Comparison of ENCODE assay signal across 9 cellular contexts in the genomic region with DNA sequence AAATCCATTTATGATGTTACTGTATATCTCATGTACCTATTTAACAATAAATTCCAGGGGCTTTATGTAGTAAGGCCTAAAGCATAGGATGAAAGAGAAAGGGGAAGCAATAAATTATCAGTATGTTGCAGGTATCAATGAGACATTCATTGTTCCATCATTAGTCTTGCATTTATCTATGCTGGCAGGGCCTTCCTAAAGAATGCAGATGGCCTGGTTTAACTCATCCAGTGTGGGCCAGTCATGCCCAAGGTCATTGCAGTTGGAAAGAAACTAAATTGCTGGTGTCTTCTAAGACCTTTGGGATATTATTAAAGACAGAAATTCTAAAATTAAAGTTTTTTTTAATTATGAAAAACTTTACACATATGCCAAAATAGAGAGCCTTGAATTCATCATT.
"Had no signal": no experiment of that assay in that cellular context is flagged by ENCODE, and none has a peak within 500 bp of the region (broad histone marks: within the 10 kb centered on the region; RNA-seq: fewer than 3 reads in every experiment).

No MANE protein-coding gene starts in this region.

- H3K27ac ChIP-seq: GM23248 had no signal

- H3K27ac Mint-ChIP-seq: GM23338, H9, HFFc6 had no signal

- DNase-seq: GM23248, GOT3, H7, H9, HCEC 1CT, HFFc6 had no signal

- H3K9ac ChIP-seq: GM23248 had no signal

- H3K4me1 Mint-ChIP-seq: H9 had no signal

- H3K9me3 Mint-ChIP-seq: GM23338, H9, HFFc6 had no signal

- H3K36me3 ChIP-seq: HAP-1 had no signal

- H3K9me3 ChIP-seq: HAP-1 had no signal

- H2AFZ ChIP-seq: GM23248, GM23338 had no signal

- H3K4me2 ChIP-seq: GM23338 had no signal

- H3K4me3 ChIP-seq: GM23248, GM23338, HAP-1 had no signal

- H3K4me3 Mint-ChIP-seq: GM23338, H9, HFFc6 had no signal

- H3K4me1 ChIP-seq: HAP-1 had no signal

- ATAC-seq: GM23338, HCT116 had no signal
